18 cellular contexts compared by ENCODE assay signal in genomic region chr17:18089613-18090012, GRCh38. TPM values are rescaled to one million over a fixed set of nuclear protein-coding genes. Genes with fewer than 3 reads are reported as not detected.
A peak's percentile ranks its signal among the peaks of the same experiment; 100 is the strongest.
DNase-seq lines count a peak whose midpoint lies in the region; ATAC-seq and TF ChIP-seq lines count a peak whose summit lies in the region.
"Had no signal": no experiment of that assay in that cellular context is flagged by ENCODE, and none has a peak within 500 bp of the region (broad histone marks: within the 10 kb centered on the region; RNA-seq: fewer than 3 reads in every experiment).

No MANE protein-coding gene starts in this region.

- no peak overlapping the region for H2AFZ ChIP-seq in Loucy (ENCODE audit: low read length)

- no peaks in the 10 kb centered on the region for H3F3A ChIP-seq in Loucy (ENCODE audit: low read depth)

- peak overlapping the region; percentile 94 for H3K4me2 ChIP-seq in Loucy (ENCODE audit: low read depth, low read length, poor library complexity, severe bottlenecking)

- H3K36me3 Mint-ChIP-seq in T-helper 2 cell treated with Interferon-gamma antibody and Interleukin-4, amounts not matched to agents 5 μg/mL and 100 μg/mL, for 36 hours (ENCODE audit: low read depth) = peaks cover 21% of the 10 kb centered on the region
- H3K36me3 Mint-ChIP-seq in activated naive CD8-positive, alpha-beta T cell treated with anti-CD3 and anti-CD28 coated beads for 36 hours = peaks cover 20% of the 10 kb centered on the region
- peaks cover 17% of the 10 kb centered on the region for H3K36me3 Mint-ChIP-seq in nephron (ENCODE audit: low read depth)

- WGBS in body of pancreas, 2 donors = 95 to 100% methylated on average over 2 of the region's 2 CpGs

- H3K27me3 ChIP-seq in Loucy (ENCODE audit: insufficient read depth, low read length, poor library complexity, severe bottlenecking) (peaks cover 5% of the 10 kb centered on the region), vagina (no peaks in the 10 kb centered on the region), body of pancreas (no peaks in the 10 kb centered on the region)
- H3K27me3 ChIP-seq: colonic mucosa, neutrophil had no signal

- H3K36me3 ChIP-seq in Loucy (ENCODE audit: insufficient read depth, low read length) (peaks cover 4% of the 10 kb centered on the region; the same call in 1 of the 2 replicates), vagina (peaks cover 4 to 7% of the 10 kb centered on the region in 2 donors), body of pancreas (replicated peaks in 1 of 2; ENCODE audit: insufficient read depth in 1 of 2, low read depth in 2 of 2) (peaks cover 0 to 9% of the 10 kb centered on the region in 2 donors)

- H3K4me1 ChIP-seq in Loucy (ENCODE audit: insufficient read depth, low read length, poor library complexity, severe bottlenecking) (peaks cover 15% of the 10 kb centered on the region), vagina (peaks cover 19% of the 10 kb centered on the region), body of pancreas (peaks cover 23% of the 10 kb centered on the region)
- H3K4me1 ChIP-seq: colonic mucosa had no signal

- no peaks in the 10 kb centered on the region for H3K9me2 ChIP-seq in Loucy (replicated peaks; ENCODE audit: low read depth, low read length)

- ATAC-seq in HG03196 (IDR thresholded peaks at IDR 0.05; ENCODE audit: unreplicated experiment) = no peak
- ATAC-seq in body of pancreas = no peak

- no peaks in the 10 kb centered on the region for H3K9me3 ChIP-seq in Loucy (ENCODE audit: insufficient read depth, low read depth, low read length)
- H3K9me3 ChIP-seq in vagina = no peaks in the 10 kb centered on the region
- H3K9me3 ChIP-seq in body of pancreas = no peaks in the 10 kb centered on the region
- H3K9me3 ChIP-seq: colonic mucosa, left ventricle myocardium inferior, neutrophil had no signal

- no peaks in the 10 kb centered on the region for H4K20me1 ChIP-seq in Loucy (ENCODE audit: insufficient read depth, low read length, poor library complexity, severe bottlenecking)

- no peak for TF ChIP-seq POLR2A in vagina (IDR thresholded peaks at IDR 0.05)
- no peak for TF ChIP-seq POLR2A in body of pancreas (IDR thresholded peaks at IDR 0.05)

- no peaks in the 10 kb centered on the region for H3K9me3 Mint-ChIP-seq in T-helper 2 cell treated with Interferon-gamma antibody and Interleukin-4, amounts not matched to agents 5 μg/mL and 100 μg/mL, for 36 hours
- no peaks in the 10 kb centered on the region for H3K9me3 Mint-ChIP-seq in activated naive CD8-positive, alpha-beta T cell treated with anti-CD3 and anti-CD28 coated beads for 36 hours
- no peaks in the 10 kb centered on the region for H3K9me3 Mint-ChIP-seq in nephron

- H3K27ac Mint-ChIP-seq in T-helper 2 cell treated with Interferon-gamma antibody and Interleukin-4, amounts not matched to agents 5 μg/mL and 100 μg/mL, for 36 hours = peak overlapping the region; percentile 9
- H3K27ac Mint-ChIP-seq in activated naive CD8-positive, alpha-beta T cell treated with anti-CD3 and anti-CD28 coated beads for 36 hours = peak overlapping the region; percentile 37
- H3K27ac Mint-ChIP-seq in nephron = peak overlapping the region; percentile 7 to 94 (median 45)

- peaks cover 20% of the 10 kb centered on the region for H3K4me1 Mint-ChIP-seq in T-helper 2 cell treated with Interferon-gamma antibody and Interleukin-4, amounts not matched to agents 5 μg/mL and 100 μg/mL, for 36 hours (ENCODE audit: low read depth)
- peaks cover 17% of the 10 kb centered on the region for H3K4me1 Mint-ChIP-seq in activated naive CD8-positive, alpha-beta T cell treated with anti-CD3 and anti-CD28 coated beads for 36 hours
- peaks cover 14% of the 10 kb centered on the region for H3K4me1 Mint-ChIP-seq in nephron

- intact Hi-C loops in vagina (cut with DNase I) = no loop called here
- intact Hi-C loops in body of pancreas (cut with DNase I) = no loop called here

- peak overlapping the region; percentile 99 for H3K4me3 ChIP-seq in Loucy (ENCODE audit: low read length, poor library complexity, severe bottlenecking)
- no peak overlapping the region for H3K4me3 ChIP-seq in vagina
- H3K4me3 ChIP-seq in body of pancreas = no peak overlapping the region
- H3K4me3 ChIP-seq: colonic mucosa, left ventricle myocardium inferior had no signal

- no peaks in the 10 kb centered on the region for H3K27me3 Mint-ChIP-seq in T-helper 2 cell treated with Interferon-gamma antibody and Interleukin-4, amounts not matched to agents 5 μg/mL and 100 μg/mL, for 36 hours (ENCODE audit: low read depth)
- no peaks in the 10 kb centered on the region for H3K27me3 Mint-ChIP-seq in activated naive CD8-positive, alpha-beta T cell treated with anti-CD3 and anti-CD28 coated beads for 36 hours
- H3K27me3 Mint-ChIP-seq in nephron (ENCODE audit: low read depth) = peaks cover 3% of the 10 kb centered on the region

- H3K27ac ChIP-seq in vagina (no peak overlapping the region), body of pancreas (no peak overlapping the region)
- H3K27ac ChIP-seq: colonic mucosa, left ventricle myocardium inferior, neutrophil had no signal

- TF ChIP-seq CTCF in Loucy (conservative IDR thresholded peaks at IDR 0.05; ENCODE audit: low read length) (no peak), nephron (IDR thresholded peaks at IDR 0.05; ENCODE audit: unreplicated experiment in 3 of 3) (no peak), vagina (IDR thresholded peaks at IDR 0.05) (no peak), body of pancreas (IDR thresholded peaks at IDR 0.05) (no peak)

- peaks cover 30% of the 10 kb centered on the region for H3K79me2 ChIP-seq in Loucy (ENCODE audit: insufficient read depth, low read length)

- H3K4me3 Mint-ChIP-seq in T-helper 2 cell treated with Interferon-gamma antibody and Interleukin-4, amounts not matched to agents 5 μg/mL and 100 μg/mL, for 36 hours = peak overlapping the region; percentile 99
- peak overlapping the region; percentile 19 for H3K4me3 Mint-ChIP-seq in activated naive CD8-positive, alpha-beta T cell treated with anti-CD3 and anti-CD28 coated beads for 36 hours
- H3K4me3 Mint-ChIP-seq in nephron = peak overlapping the region; percentile 99 to 100 (median 99)

- DNase-seq in T-helper 2 cell treated with Interferon-gamma antibody and Interleukin-4, amounts not matched to agents 5 μg/mL and 100 μg/mL, for 36 hours (ENCODE audit: low spot score) = no peak
- DNase-seq in T-helper 2 cell = no peak
- no peak for DNase-seq in activated naive CD8-positive, alpha-beta T cell treated with anti-CD3 and anti-CD28 coated beads for 36 hours
- DNase-seq in vagina (ENCODE audit: extremely low spot score in 2 of 2) = no peak
- DNase-seq in body of pancreas = no peak
- DNase-seq: amygdala, colonic mucosa, GDM1, hypothalamus, left ventricle myocardium inferior, NCI-H1048, NCI-H2227 treated with DMSO at 0.1 percent for 48 hours, small intestine, substantia nigra had no signal

- H3K9ac ChIP-seq in Loucy (ENCODE audit: low read depth, low read length, poor library complexity, severe bottlenecking) = peak overlapping the region; percentile 95

RNA-seq across cellular contexts. Expression of gene DRG2, which starts 1.9 kb away (rescaled TPM):
- total RNA-seq in activated naive CD8-positive, alpha-beta T cell treated with anti-CD3 and anti-CD28 coated beads for 36 hours = 10 to 100 TPM; 52.2 to 52.4 TPM
- total RNA-seq in vagina (40.8 TPM), body of pancreas (10 to 100 TPM; 17.8 to 30.1 TPM)

RNA-seq across cellular contexts. Expression of gene MYO15A, which starts 18.9 kb away (rescaled TPM):
- under 1 TPM; 0.60 to 0.68 TPM for total RNA-seq in activated naive CD8-positive, alpha-beta T cell treated with anti-CD3 and anti-CD28 coated beads for 36 hours
- total RNA-seq in vagina (6.1 TPM), body of pancreas (1 to 10 TPM in 1 of 2 donors, under 1 TPM in 1; under 0.01 to 1.3 TPM)

RNA-seq across cellular contexts. Expression of gene GID4, which starts 50.4 kb away (rescaled TPM):
- 1 to 10 TPM; 7.2 to 7.7 TPM for total RNA-seq in activated naive CD8-positive, alpha-beta T cell treated with anti-CD3 and anti-CD28 coated beads for 36 hours
- total RNA-seq in vagina = 11.3 TPM
- total RNA-seq in body of pancreas = 10 to 100 TPM in 1 of 2 donors, 1 to 10 TPM in 1; 3.6 to 20.4 TPM

RNA-seq across cellular contexts. Expression of gene ATPAF2, which starts 50.6 kb away (rescaled TPM):
- 10 to 100 TPM; 31.0 to 33.3 TPM for total RNA-seq in activated naive CD8-positive, alpha-beta T cell treated with anti-CD3 and anti-CD28 coated beads for 36 hours
- total RNA-seq in vagina (15.5 TPM), body of pancreas (10 to 100 TPM; 10.9 to 34.3 TPM)

Comparison
In these comparisons a context has a peak if more than half of its experiments do, and no peak if none do; other contexts are left out.
1. H3K4me3 Mint-ChIP-seq: peak in every context shown above with its lines; median percentile 99 in T-helper 2 cell treated with Interferon-gamma antibody and Interleukin-4, amounts not matched to agents 5 μg/mL and 100 μg/mL, for 36 hours; 99 in nephron; 19 in activated naive CD8-positive, alpha-beta T cell treated with anti-CD3 and anti-CD28 coated beads for 36 hours.